In genomic region chr20:18507218-18508191, GRCh38 we compare ENCODE assay signal across 1 cellular context.
TF ChIP-seq lines count a peak whose summit lies in the region.

Gene SEC23B, plus strand, starts transcription at chr20:18507940. Its CDS starts 2,896 bp downstream, at chr20:18510836.

TF ChIP-seq in liver, 16 proteins besides CTCF, POLR2A, EP300 and RAD21 (continued from another document):
- TF ChIP-seq, protein P1, sequence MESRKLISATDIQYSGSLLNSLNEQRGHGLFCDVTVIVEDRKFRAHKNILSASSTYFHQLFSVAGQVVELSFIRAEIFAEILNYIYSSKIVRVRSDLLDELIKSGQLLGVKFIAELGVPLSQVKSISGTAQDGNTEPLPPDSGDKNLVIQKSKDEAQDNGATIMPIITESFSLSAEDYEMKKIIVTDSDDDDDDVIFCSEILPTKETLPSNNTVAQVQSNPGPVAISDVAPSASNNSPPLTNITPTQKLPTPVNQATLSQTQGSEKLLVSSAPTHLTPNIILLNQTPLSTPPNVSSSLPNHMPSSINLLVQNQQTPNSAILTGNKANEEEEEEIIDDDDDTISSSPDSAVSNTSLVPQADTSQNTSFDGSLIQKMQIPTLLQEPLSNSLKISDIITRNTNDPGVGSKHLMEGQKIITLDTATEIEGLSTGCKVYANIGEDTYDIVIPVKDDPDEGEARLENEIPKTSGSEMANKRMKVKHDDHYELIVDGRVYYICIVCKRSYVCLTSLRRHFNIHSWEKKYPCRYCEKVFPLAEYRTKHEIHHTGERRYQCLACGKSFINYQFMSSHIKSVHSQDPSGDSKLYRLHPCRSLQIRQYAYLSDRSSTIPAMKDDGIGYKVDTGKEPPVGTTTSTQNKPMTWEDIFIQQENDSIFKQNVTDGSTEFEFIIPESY (IDR thresholded peaks at IDR 0.05) = peak; percentile 92
- TF ChIP-seq YY1 (IDR thresholded peaks at IDR 0.05) = peak; percentile 99
- TF ChIP-seq FOXA1 (IDR thresholded peaks at IDR 0.05) = no peak
- no peak for TF ChIP-seq NR2F2 (IDR thresholded peaks at IDR 0.05)
- TF ChIP-seq EGR1 (IDR thresholded peaks at IDR 0.05; ENCODE audit: low read depth in 2 of 2) = no peak
- TF ChIP-seq RXRA (IDR thresholded peaks at IDR 0.05) = peak in 1 of 2 donors; percentile 27
- TF ChIP-seq, protein P2, sequence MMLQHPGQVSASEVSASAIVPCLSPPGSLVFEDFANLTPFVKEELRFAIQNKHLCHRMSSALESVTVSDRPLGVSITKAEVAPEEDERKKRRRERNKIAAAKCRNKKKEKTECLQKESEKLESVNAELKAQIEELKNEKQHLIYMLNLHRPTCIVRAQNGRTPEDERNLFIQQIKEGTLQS (IDR thresholded peaks at IDR 0.05) = no peak
- no peak for TF ChIP-seq HNF4G (IDR thresholded peaks at IDR 0.05)
- TF ChIP-seq TAF1 (conservative IDR thresholded peaks at IDR 0.05) = peak; percentile 60
